ENCODE assay signal across 1 cellular context in the genomic region with DNA sequence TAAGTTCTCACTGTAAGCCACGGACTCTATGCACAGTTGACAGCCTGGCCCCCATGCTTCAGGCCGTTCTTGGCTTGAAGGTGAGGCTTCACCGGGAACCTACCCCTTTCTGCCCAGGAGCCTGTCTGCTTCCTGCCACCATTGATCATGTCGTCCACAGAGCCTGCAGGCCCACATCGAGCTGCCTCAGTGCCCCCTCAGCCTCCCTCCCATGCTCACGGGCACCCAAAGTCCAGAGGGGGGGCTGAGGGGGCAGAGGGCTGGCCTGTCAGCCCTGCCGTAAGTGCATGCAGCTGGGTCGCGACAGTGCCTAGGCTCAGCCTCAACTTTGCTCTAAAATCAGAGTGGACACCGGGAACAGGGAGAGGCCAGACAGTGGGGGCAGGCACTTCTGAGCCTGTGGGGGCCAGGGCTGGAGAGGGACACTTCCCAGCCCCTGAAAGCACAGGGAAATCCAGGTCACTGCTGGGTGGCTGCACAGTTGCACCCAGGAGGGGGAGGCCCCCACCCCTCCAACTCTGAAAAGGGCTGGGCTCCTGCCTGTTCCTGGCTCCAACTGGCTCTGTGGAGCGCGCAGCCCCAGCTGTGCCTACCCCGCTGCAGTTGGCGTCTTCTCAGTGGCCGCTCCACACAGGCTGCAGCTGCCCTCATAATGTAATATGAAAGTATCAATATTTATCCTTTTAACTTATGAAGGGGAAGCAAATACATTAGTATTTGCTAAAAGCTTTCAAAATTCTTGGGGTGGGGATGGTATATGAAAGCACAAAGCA.
TF ChIP-seq lines count a peak whose summit lies in the region.

No MANE protein-coding gene starts in this region.

TF ChIP-seq in SK-N-SH, 30 proteins besides CTCF, POLR2A, EP300 and RAD21 (continued from another document):
- no peak for TF ChIP-seq REST (IDR thresholded peaks at IDR 0.05; ENCODE audit: low read depth, low read length)
